14 cellular contexts compared by ENCODE assay signal in the genomic region with DNA sequence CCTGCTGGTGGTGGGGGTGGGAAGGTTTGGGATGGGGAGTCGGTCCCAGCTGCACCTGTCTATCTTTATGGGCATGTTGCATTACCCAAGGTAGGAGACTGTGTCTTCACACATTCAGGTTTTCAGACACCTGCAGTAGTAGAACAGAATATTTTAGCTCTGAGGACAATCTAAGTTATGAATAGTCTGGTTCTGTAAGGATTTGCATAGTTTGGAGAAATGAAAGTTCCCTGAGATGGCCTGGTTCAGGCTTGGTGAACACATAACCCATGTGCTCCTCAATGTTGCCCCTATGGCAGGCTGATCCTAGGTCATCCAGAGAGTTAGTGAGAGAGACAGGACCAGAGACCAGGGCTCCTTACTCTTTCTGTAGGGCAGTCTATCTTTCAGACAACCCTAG. TPM values are rescaled to one million over a fixed set of nuclear protein-coding genes. Genes with fewer than 3 reads are reported as not detected.
A peak's percentile ranks its signal among the peaks of the same experiment; 100 is the strongest.
DNase-seq lines count a peak whose midpoint lies in the region; ATAC-seq and TF ChIP-seq lines count a peak whose summit lies in the region.
"Had no signal": no experiment of that assay in that cellular context is flagged by ENCODE, and none has a peak within 500 bp of the region (broad histone marks: within the 10 kb centered on the region; RNA-seq: fewer than 3 reads in every experiment).

No MANE protein-coding gene starts in this region.

- peaks cover 74% of the 10 kb centered on the region for H3K4me1 Mint-ChIP-seq in activated CD4-positive, alpha-beta T cell treated with anti-CD3 and anti-CD28 coated beads for 36 hours
- peaks cover 80% of the 10 kb centered on the region for H3K4me1 Mint-ChIP-seq in activated CD8-positive, alpha-beta T cell treated with anti-CD3 and anti-CD28 coated beads, Interleukin-2, amount 10 ng/mL, durations not matched to agents 7 days and 5 days (ENCODE audit: low read depth)
- peaks cover 37 to 50% of the 10 kb centered on the region in 2 donors for H3K4me1 Mint-ChIP-seq in natural killer cell

- intact Hi-C loops in activated CD4-positive, alpha-beta T cell treated with anti-CD3 and anti-CD28 coated beads for 36 hours (cut with DNase I, micrococcal nuclease), result loop anchor here (1.0 to 10.0 kb wide), 5 partner anchors 19 to 515 kb away; no protein-coding TSS in a partner anchor
- intact Hi-C loops in natural killer cell (cut with micrococcal nuclease), result loop anchor here (5.0 kb wide), 1 partner anchor 103 kb away; no protein-coding TSS in a partner anchor

- no peaks in the 10 kb centered on the region for H3K9me3 Mint-ChIP-seq in activated CD4-positive, alpha-beta T cell treated with anti-CD3 and anti-CD28 coated beads for 36 hours (ENCODE audit: low read depth)
- no peaks in the 10 kb centered on the region for H3K9me3 Mint-ChIP-seq in activated CD8-positive, alpha-beta T cell treated with anti-CD3 and anti-CD28 coated beads, Interleukin-2, amount 10 ng/mL, durations not matched to agents 7 days and 5 days (ENCODE audit: insufficient read depth)
- H3K9me3 Mint-ChIP-seq in natural killer cell, result no peaks in the 10 kb centered on the region

- TF ChIP-seq CTCF in natural killer cell (IDR thresholded peaks at IDR 0.05) (no peak), GM10248 (IDR thresholded peaks at IDR 0.05; ENCODE audit: control extremely low read depth, extremely low read depth, low read depth, missing control alignments) (no peak)

- peaks cover 68% of the 10 kb centered on the region for H3K36me3 Mint-ChIP-seq in activated CD4-positive, alpha-beta T cell treated with anti-CD3 and anti-CD28 coated beads for 36 hours (ENCODE audit: low read depth)
- H3K36me3 Mint-ChIP-seq in activated CD8-positive, alpha-beta T cell treated with anti-CD3 and anti-CD28 coated beads, Interleukin-2, amount 10 ng/mL, durations not matched to agents 7 days and 5 days (ENCODE audit: low read depth), result peaks cover 82% of the 10 kb centered on the region
- H3K36me3 Mint-ChIP-seq in natural killer cell, result no peaks in the 10 kb centered on the region

- no peak for DNase-seq in activated CD4-positive, alpha-beta T cell treated with anti-CD3 and anti-CD28 coated beads for 36 hours
- DNase-seq in activated CD4-positive, alpha-beta T cell treated with anti-CD3 and anti-CD28 coated beads, Interleukin-2, amount 50 U/mL, for 48 hours, result no peak
- DNase-seq in activated CD8-positive, alpha-beta T cell treated with anti-CD3 and anti-CD28 coated beads, Interleukin-2, amount 10 ng/mL, durations not matched to agents 7 days and 5 days, result peak; percentile 18
- no peak for DNase-seq in natural killer cell
- no peak for DNase-seq in GM10248 (ENCODE audit: extremely low spot score)
- no peak for DNase-seq in NCI-H1092 treated with DMSO at 0.1 percent for 48 hours (lab: John Stamatoyannopoulos, UW)
- DNase-seq in GM03348 (ENCODE audit: low spot score), result no peak
- DNase-seq: glutamatergic neuron, kidney, NCI-H187 treated with DMSO at 0.1 percent for 48 hours, posterior cingulate gyrus had no signal

- H3K27ac Mint-ChIP-seq in activated CD4-positive, alpha-beta T cell treated with anti-CD3 and anti-CD28 coated beads for 36 hours, result peak overlapping the region; percentile 86
- H3K27ac Mint-ChIP-seq in activated CD8-positive, alpha-beta T cell treated with anti-CD3 and anti-CD28 coated beads, Interleukin-2, amount 10 ng/mL, durations not matched to agents 7 days and 5 days, result peak overlapping the region; percentile 90
- peak overlapping the region; percentile 58 to 79 for H3K27ac Mint-ChIP-seq in natural killer cell

- ATAC-seq in activated CD4-positive, alpha-beta T cell treated with anti-CD3 and anti-CD28 coated beads for 36 hours, result no peak
- peak; percentile 48 for ATAC-seq in HG03045 (IDR thresholded peaks at IDR 0.05; ENCODE audit: unreplicated experiment)
- no peak for ATAC-seq in activated CD8-positive, alpha-beta T cell treated with anti-CD3 and anti-CD28 coated beads, Interleukin-2, amount 10 ng/mL, durations not matched to agents 7 days and 5 days
- no peak for ATAC-seq in natural killer cell
- ATAC-seq: SK-N-SH treated with all-trans-retinoic acid at 6 μM for 48 hours had no signal

- no peak overlapping the region for H3K4me3 Mint-ChIP-seq in activated CD4-positive, alpha-beta T cell treated with anti-CD3 and anti-CD28 coated beads for 36 hours
- peak overlapping the region; percentile 29 for H3K4me3 Mint-ChIP-seq in activated CD8-positive, alpha-beta T cell treated with anti-CD3 and anti-CD28 coated beads, Interleukin-2, amount 10 ng/mL, durations not matched to agents 7 days and 5 days
- no peak overlapping the region for H3K4me3 Mint-ChIP-seq in natural killer cell

- POLR2A ChIA-PET in activated CD4-positive, alpha-beta T cell treated with anti-CD3 and anti-CD28 coated beads for 36 hours (lab: Charles Lee), result interaction anchor here (0.6 to 1.2 kb wide), 7 partner anchors 9 to 390 kb away, joined by 3 to 5 read pairs (median 3); no protein-coding TSS in a partner anchor
- POLR2A ChIA-PET in activated CD8-positive, alpha-beta T cell treated with anti-CD3 and anti-CD28 coated beads, Interleukin-2, amount 10 ng/mL, durations not matched to agents 7 days and 5 days (lab: Charles Lee), result interaction anchor here (1.0 to 7.6 kb wide), 5 partner anchors 11 to 171 kb away, joined by 3 to 90 read pairs (median 8); partner anchors contain the start of gene TNFSF8
- POLR2A ChIA-PET in GM10248 (lab: Yijun Ruan, JAX), result no interaction called here

- H3K27me3 Mint-ChIP-seq in activated CD4-positive, alpha-beta T cell treated with anti-CD3 and anti-CD28 coated beads for 36 hours, result no peaks in the 10 kb centered on the region
- H3K27me3 Mint-ChIP-seq in activated CD8-positive, alpha-beta T cell treated with anti-CD3 and anti-CD28 coated beads, Interleukin-2, amount 10 ng/mL, durations not matched to agents 7 days and 5 days (ENCODE audit: low read depth), result no peaks in the 10 kb centered on the region
- H3K27me3 Mint-ChIP-seq in natural killer cell (ENCODE audit: low read depth in 2 of 2), result no peaks in the 10 kb centered on the region

- CTCF ChIA-PET in activated CD4-positive, alpha-beta T cell treated with anti-CD3 and anti-CD28 coated beads for 36 hours (lab: Charles Lee), result interaction anchor here (0.9 to 6.7 kb wide), 16 partner anchors 8 to 504 kb away, joined by 3 to 95 read pairs (median 4); partner anchors contain the start of gene TEX48
- CTCF ChIA-PET in activated CD8-positive, alpha-beta T cell treated with anti-CD3 and anti-CD28 coated beads, Interleukin-2, amount 10 ng/mL, durations not matched to agents 7 days and 5 days (lab: Charles Lee), result interaction anchor here (0.9 to 14.2 kb wide), 13 partner anchors 10 to 504 kb away, joined by 3 to 304 read pairs (median 8); partner anchors contain the start of genes TEX48 and TNFSF8
- CTCF ChIA-PET in GM10248 (lab: Yijun Ruan, JAX), result interaction anchor here (0.7 to 3.6 kb wide), 9 partner anchors 10 to 504 kb away, joined by 3 to 40 read pairs (median 9); partner anchors contain the start of genes TEX48 and TNFSF8

RNA-seq across cellular contexts. Expression of gene TNFSF8, which starts 20.7 kb away (rescaled TPM):
- 10 to 100 TPM; 42.3 to 48.2 TPM for total RNA-seq in activated CD4-positive, alpha-beta T cell treated with anti-CD3 and anti-CD28 coated beads for 36 hours
- 10 to 100 TPM; 52.6 to 55.3 TPM for total RNA-seq in activated CD8-positive, alpha-beta T cell treated with anti-CD3 and anti-CD28 coated beads, Interleukin-2, amount 10 ng/mL, durations not matched to agents 7 days and 5 days
- 1 to 10 TPM; 4.2 to 6.0 (median 4.8) TPM for total RNA-seq in natural killer cell
- total RNA-seq: endothelial cell of umbilical vein had no signal

Comparison
In these comparisons a context has a peak if more than half of its experiments do, and no peak if none do; other contexts are left out.
1. RNA of gene TNFSF8, which starts 20.7 kb away (total RNA-seq): 52.6 to 55.3 TPM in activated CD8-positive, alpha-beta T cell treated with anti-CD3 and anti-CD28 coated beads, Interleukin-2, amount 10 ng/mL, durations not matched to agents 7 days and 5 days and 42.3 to 48.2 TPM in activated CD4-positive, alpha-beta T cell treated with anti-CD3 and anti-CD28 coated beads for 36 hours; 4.2 to 6.0 TPM in natural killer cell; every median in the first group is over 4 times any median in the second.
2. Peak in every context shown above with its lines, with median percentiles within 50 percentile points of each other: H3K27ac Mint-ChIP-seq.